ENCODE assay signal across 1 cellular context in genomic region chr6:2245103-2245953, GRCh38.
TF ChIP-seq lines count a peak whose summit lies in the region.

Gene GMDS (minus strand): TSS chr6:2245605.

TF ChIP-seq in K562, 482 proteins besides CTCF, POLR2A, EP300 and RAD21 (continued from another document and continues in another):
- TF ChIP-seq TSHZ1 (CRISPR knock-in tag; IDR thresholded peaks at IDR 0.05): no peak
- TF ChIP-seq CGGBP1 (CRISPR knock-in tag; IDR thresholded peaks at IDR 0.05): peak; percentile 90; the same call in 1 of the 2 replicates
- TF ChIP-seq, protein P1, sequence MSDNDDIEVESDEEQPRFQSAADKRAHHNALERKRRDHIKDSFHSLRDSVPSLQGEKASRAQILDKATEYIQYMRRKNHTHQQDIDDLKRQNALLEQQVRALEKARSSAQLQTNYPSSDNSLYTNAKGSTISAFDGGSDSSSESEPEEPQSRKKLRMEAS (CRISPR knock-in tag; IDR thresholded peaks at IDR 0.05): peak; percentile 81
- no peak for TF ChIP-seq ZNF764 (CRISPR knock-in tag; IDR thresholded peaks at IDR 0.05; ENCODE audit: low read depth)
- 0 out of 2 replicates have a peak, but pooled peaks have one; percentile 22 for TF ChIP-seq ESRRA (IDR thresholded peaks at IDR 0.05; ENCODE audit: borderline replicate concordance, low read depth)
- TF ChIP-seq ZNF644 (tag; IDR thresholded peaks at IDR 0.05; ENCODE audit: low read depth): no peak
- TF ChIP-seq ESRRB (CRISPR knock-in tag; IDR thresholded peaks at IDR 0.05; ENCODE audit: borderline replicate concordance): no peak
- peak; percentile 86; the same call in 1 of the 2 replicates for TF ChIP-seq RB1 (IDR thresholded peaks at IDR 0.05; ENCODE audit: low read depth)
- TF ChIP-seq HDAC1 (IDR thresholded peaks at IDR 0.05): peak in 1 of 2 experiments; percentile 49; a peak in 1 of 4 replicates
- TF ChIP-seq, protein P2, sequence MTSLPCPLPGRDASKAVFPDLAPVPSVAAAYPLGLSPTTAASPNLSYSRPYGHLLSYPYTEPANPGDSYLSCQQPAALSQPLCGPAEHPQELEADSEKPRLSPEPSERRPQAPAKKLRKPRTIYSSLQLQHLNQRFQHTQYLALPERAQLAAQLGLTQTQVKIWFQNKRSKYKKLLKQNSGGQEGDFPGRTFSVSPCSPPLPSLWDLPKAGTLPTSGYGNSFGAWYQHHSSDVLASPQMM (CRISPR knock-in tag; IDR thresholded peaks at IDR 0.05): no peak
- TF ChIP-seq CREM (IDR thresholded peaks at IDR 0.05; ENCODE audit: low read depth): peak; percentile 92
- 0 out of 2 replicates have a peak, but pooled peaks have one; percentile 85 for TF ChIP-seq ILF3 (IDR thresholded peaks at IDR 0.05; ENCODE audit: borderline replicate concordance)
- TF ChIP-seq HNRNPLL (IDR thresholded peaks at IDR 0.05; ENCODE audit: low read depth, low read length, poor library complexity, severe bottlenecking): peak; percentile 36
- TF ChIP-seq MAZ (CRISPR knock-in tag; conservative IDR thresholded peaks at IDR 0.05 in 1 of 2, IDR thresholded peaks at IDR 0.05 in 1 of 2): peak; percentile 46 to 82; a peak in 3 of 4 replicates
- 0 out of 2 replicates have a peak, but pooled peaks have one; percentile 17 for TF ChIP-seq ZNF766 (CRISPR knock-in tag; conservative IDR thresholded peaks at IDR 0.05)
- peak; percentile 79 to 82; a peak in 2 of 4 replicates for TF ChIP-seq NRF1 (conservative IDR thresholded peaks at IDR 0.05 in 1 of 2, IDR thresholded peaks at IDR 0.05 in 1 of 2)
- TF ChIP-seq, protein P3, sequence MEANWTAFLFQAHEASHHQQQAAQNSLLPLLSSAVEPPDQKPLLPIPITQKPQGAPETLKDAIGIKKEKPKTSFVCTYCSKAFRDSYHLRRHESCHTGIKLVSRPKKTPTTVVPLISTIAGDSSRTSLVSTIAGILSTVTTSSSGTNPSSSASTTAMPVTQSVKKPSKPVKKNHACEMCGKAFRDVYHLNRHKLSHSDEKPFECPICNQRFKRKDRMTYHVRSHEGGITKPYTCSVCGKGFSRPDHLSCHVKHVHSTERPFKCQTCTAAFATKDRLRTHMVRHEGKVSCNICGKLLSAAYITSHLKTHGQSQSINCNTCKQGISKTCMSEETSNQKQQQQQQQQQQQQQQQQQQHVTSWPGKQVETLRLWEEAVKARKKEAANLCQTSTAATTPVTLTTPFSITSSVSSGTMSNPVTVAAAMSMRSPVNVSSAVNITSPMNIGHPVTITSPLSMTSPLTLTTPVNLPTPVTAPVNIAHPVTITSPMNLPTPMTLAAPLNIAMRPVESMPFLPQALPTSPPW (CRISPR knock-in tag; IDR thresholded peaks at IDR 0.05): peak; percentile 70
- TF ChIP-seq POLR2AphosphoS5 (IDR thresholded peaks at IDR 0.05; ENCODE audit: control insufficient read depth, insufficient read depth, low read depth, low read length): peak; percentile 63
- TF ChIP-seq FIP1L1 (IDR thresholded peaks at IDR 0.05; ENCODE audit: low read depth, low read length, poor library complexity, severe bottlenecking): peak; percentile 46
- TF ChIP-seq KDM5B (IDR thresholded peaks at IDR 0.05; ENCODE audit: insufficient replicate concordance, low read depth, low read length): peak; percentile 86
- TF ChIP-seq, protein P4, sequence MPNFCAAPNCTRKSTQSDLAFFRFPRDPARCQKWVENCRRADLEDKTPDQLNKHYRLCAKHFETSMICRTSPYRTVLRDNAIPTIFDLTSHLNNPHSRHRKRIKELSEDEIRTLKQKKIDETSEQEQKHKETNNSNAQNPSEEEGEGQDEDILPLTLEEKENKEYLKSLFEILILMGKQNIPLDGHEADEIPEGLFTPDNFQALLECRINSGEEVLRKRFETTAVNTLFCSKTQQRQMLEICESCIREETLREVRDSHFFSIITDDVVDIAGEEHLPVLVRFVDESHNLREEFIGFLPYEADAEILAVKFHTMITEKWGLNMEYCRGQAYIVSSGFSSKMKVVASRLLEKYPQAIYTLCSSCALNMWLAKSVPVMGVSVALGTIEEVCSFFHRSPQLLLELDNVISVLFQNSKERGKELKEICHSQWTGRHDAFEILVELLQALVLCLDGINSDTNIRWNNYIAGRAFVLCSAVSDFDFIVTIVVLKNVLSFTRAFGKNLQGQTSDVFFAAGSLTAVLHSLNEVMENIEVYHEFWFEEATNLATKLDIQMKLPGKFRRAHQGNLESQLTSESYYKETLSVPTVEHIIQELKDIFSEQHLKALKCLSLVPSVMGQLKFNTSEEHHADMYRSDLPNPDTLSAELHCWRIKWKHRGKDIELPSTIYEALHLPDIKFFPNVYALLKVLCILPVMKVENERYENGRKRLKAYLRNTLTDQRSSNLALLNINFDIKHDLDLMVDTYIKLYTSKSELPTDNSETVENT (CRISPR knock-in tag; IDR thresholded peaks at IDR 0.05): peak; percentile 32; the same call in 1 of the 2 replicates
- peak; percentile 81 for TF ChIP-seq TGIF2 (CRISPR knock-in tag; IDR thresholded peaks at IDR 0.05)
- TF ChIP-seq CBX1 (IDR thresholded peaks at IDR 0.05; ENCODE audit: low read depth): 0 out of 2 replicates have a peak, but pooled peaks have one; percentile 7
- TF ChIP-seq NONO (IDR thresholded peaks at IDR 0.05; ENCODE audit: low read depth in 2 of 2, low read length in 1 of 2): peak; percentile 63 to 84; a peak in 3 of 4 replicates
- peak; percentile 37 for TF ChIP-seq RBM25 (IDR thresholded peaks at IDR 0.05; ENCODE audit: low read depth, low read length, severe bottlenecking)
- TF ChIP-seq CXXC5 (CRISPR knock-in tag; IDR thresholded peaks at IDR 0.05): peak; percentile 96
- no peak for TF ChIP-seq TEAD4 (IDR thresholded peaks at IDR 0.05; ENCODE audit: low read length)
- TF ChIP-seq TEAD4 (CRISPR knock-in tag; IDR thresholded peaks at IDR 0.05; ENCODE audit: borderline replicate concordance): peak; percentile 66; the same call in 1 of the 2 replicates
- TF ChIP-seq PHF20 (IDR thresholded peaks at IDR 0.05; ENCODE audit: partially characterized antibody): peak; percentile 69
- peak; percentile 83; the same call in 1 of the 2 replicates for TF ChIP-seq ZBTB1 (CRISPR knock-in tag; IDR thresholded peaks at IDR 0.05; ENCODE audit: borderline replicate concordance, low read depth)
- TF ChIP-seq, protein P5, sequence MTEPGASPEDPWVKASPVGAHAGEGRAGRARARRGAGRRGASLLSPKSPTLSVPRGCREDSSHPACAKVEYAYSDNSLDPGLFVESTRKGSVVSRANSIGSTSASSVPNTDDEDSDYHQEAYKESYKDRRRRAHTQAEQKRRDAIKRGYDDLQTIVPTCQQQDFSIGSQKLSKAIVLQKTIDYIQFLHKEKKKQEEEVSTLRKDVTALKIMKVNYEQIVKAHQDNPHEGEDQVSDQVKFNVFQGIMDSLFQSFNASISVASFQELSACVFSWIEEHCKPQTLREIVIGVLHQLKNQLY (CRISPR knock-in tag; conservative IDR thresholded peaks at IDR 0.05): peak in 1 of 2 experiments; percentile 61; a peak in 1 of 4 replicates
- peak; percentile 28; the same call in 1 of the 2 replicates for TF ChIP-seq KLF13 (tag; IDR thresholded peaks at IDR 0.05; ENCODE audit: borderline replicate concordance, low read depth)
- peak; percentile 34; the same call in 1 of the 2 replicates for TF ChIP-seq TFAP4 (CRISPR knock-in tag; IDR thresholded peaks at IDR 0.05; ENCODE audit: borderline replicate concordance)
- TF ChIP-seq DEAF1 (CRISPR knock-in tag; IDR thresholded peaks at IDR 0.05): 0 out of 2 replicates have a peak, but pooled peaks have one; percentile 15
- peak; percentile 78 for TF ChIP-seq BHLHE40 (IDR thresholded peaks at IDR 0.05; ENCODE audit: low read length)
- TF ChIP-seq ARID3B (CRISPR knock-in tag; IDR thresholded peaks at IDR 0.05; ENCODE audit: borderline replicate concordance): no peak
- TF ChIP-seq TEAD1 (CRISPR knock-in tag; IDR thresholded peaks at IDR 0.05): peak; percentile 45 to 91; a peak in 3 of 4 replicates
- peak; percentile 58; the same call in 1 of the 2 replicates for TF ChIP-seq SAFB (IDR thresholded peaks at IDR 0.05; ENCODE audit: borderline replicate concordance, low read depth, low read length)
- TF ChIP-seq HMG20A (CRISPR knock-in tag; conservative IDR thresholded peaks at IDR 0.05): no peak
- TF ChIP-seq CBFB (CRISPR knock-in tag; IDR thresholded peaks at IDR 0.05): 0 out of 2 replicates have a peak, but pooled peaks have one; percentile 65
- TF ChIP-seq ZNF184 (CRISPR knock-in tag; IDR thresholded peaks at IDR 0.05): no peak
- peak in 2 of 3 experiments; percentile 14 to 46 for TF ChIP-seq YY1 (IDR thresholded peaks at IDR 0.05; ENCODE audit: borderline replicate concordance in 1 of 3, control insufficient read depth in 1 of 3, extremely low read depth in 1 of 3, insufficient read depth in 3 of 3, insufficient read length in 1 of 3, insufficient replicate concordance in 2 of 3, low read depth in 1 of 3, low read length in 2 of 3)
- TF ChIP-seq HNRNPL (IDR thresholded peaks at IDR 0.05; ENCODE audit: low read depth, low read length): peak; percentile 51; the same call in 1 of the 2 replicates
- peak; percentile 58 for TF ChIP-seq MEIS2 (IDR thresholded peaks at IDR 0.05; ENCODE audit: partially characterized antibody)
- peak in 1 of 2 experiments; percentile 48; a peak in 1 of 4 replicates for TF ChIP-seq KDM4B (IDR thresholded peaks at IDR 0.05; ENCODE audit: borderline replicate concordance in 2 of 2, low read depth in 1 of 2)
- peak; percentile 81 for TF ChIP-seq KDM2B (CRISPR knock-in tag; IDR thresholded peaks at IDR 0.05)
- TF ChIP-seq SETDB1 (IDR thresholded peaks at IDR 0.05; ENCODE audit: low read length): peak; percentile 39
- TF ChIP-seq TBP (optimal IDR thresholded peaks at IDR 0.05; ENCODE audit: low read depth, low read length): peak; percentile 75
- no peak for TF ChIP-seq ZNF263 (CRISPR knock-in tag; IDR thresholded peaks at IDR 0.05; ENCODE audit: borderline replicate concordance)
- 0 out of 2 replicates have a peak, but pooled peaks have one; percentile 42 for TF ChIP-seq SOX6 (IDR thresholded peaks at IDR 0.05)
- TF ChIP-seq, protein P6, sequence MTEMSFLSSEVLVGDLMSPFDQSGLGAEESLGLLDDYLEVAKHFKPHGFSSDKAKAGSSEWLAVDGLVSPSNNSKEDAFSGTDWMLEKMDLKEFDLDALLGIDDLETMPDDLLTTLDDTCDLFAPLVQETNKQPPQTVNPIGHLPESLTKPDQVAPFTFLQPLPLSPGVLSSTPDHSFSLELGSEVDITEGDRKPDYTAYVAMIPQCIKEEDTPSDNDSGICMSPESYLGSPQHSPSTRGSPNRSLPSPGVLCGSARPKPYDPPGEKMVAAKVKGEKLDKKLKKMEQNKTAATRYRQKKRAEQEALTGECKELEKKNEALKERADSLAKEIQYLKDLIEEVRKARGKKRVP (CRISPR knock-in tag; IDR thresholded peaks at IDR 0.05): no peak
- peak; percentile 58 for TF ChIP-seq TAF1 (IDR thresholded peaks at IDR 0.05; ENCODE audit: control insufficient read depth, extremely low read depth, insufficient read depth, low read length, severe bottlenecking)
